ENCODE assay signal across 8 cellular contexts in genomic region chr10:15096661-15097010, GRCh38. TPM values are rescaled to one million over a fixed set of nuclear protein-coding genes. Genes with fewer than 3 reads are reported as not detected.
DNase-seq lines count a peak whose midpoint lies in the region; ATAC-seq and TF ChIP-seq lines count a peak whose summit lies in the region.

No MANE protein-coding gene starts in this region.

- H3K79me1 ChIP-seq in mesenchymal stem cell (replicated peaks; ENCODE audit: low read length, poor library complexity, severe bottlenecking) = peaks cover 6% of the 10 kb centered on the region

- H2BK15ac ChIP-seq in mesenchymal stem cell (ENCODE audit: low read depth, poor library complexity, severe bottlenecking) = no peak overlapping the region

- H3K4me3 Mint-ChIP-seq in T-helper 1 cell treated with Interleukin-12 subunit alpha and Interleukin-12 subunit beta and Interleukin-4 antibody, amounts not matched to agents 30 μg/mL and 1 μg/mL, for 36 hours = peak overlapping the region; percentile 99

- H3K4me2 ChIP-seq in mesenchymal stem cell (ENCODE audit: low read length, poor library complexity, severe bottlenecking) = peak overlapping the region; percentile 95

- H4K8ac ChIP-seq in mesenchymal stem cell (ENCODE audit: low read length) = peak overlapping the region; percentile 3

- H3K14ac ChIP-seq in mesenchymal stem cell (ENCODE audit: low read length in 2 of 2) = no peak overlapping the region

- H3K36me3 ChIP-seq in body of pancreas (replicated peaks in 1 of 2; ENCODE audit: insufficient read depth in 1 of 2, low read depth in 2 of 2) (no peaks in the 10 kb centered on the region), mesenchymal stem cell (ENCODE audit: control insufficient read depth in 1 of 2, insufficient read depth in 2 of 2, low read depth in 1 of 2, low read length in 2 of 2) (peaks cover 3 to 14% of the 10 kb centered on the region in 2 experiments)

- H3K4ac ChIP-seq in mesenchymal stem cell (ENCODE audit: low read depth in 1 of 2, low read length in 2 of 2) = no peak overlapping the region

- ATAC-seq in HG03342 (IDR thresholded peaks at IDR 0.05; ENCODE audit: unreplicated experiment) (peak; percentile 20), body of pancreas (peak; percentile 11)

- H2BK120ac ChIP-seq in mesenchymal stem cell (ENCODE audit: low read depth, low read length) = no peak overlapping the region

- H3K27ac Mint-ChIP-seq in T-helper 1 cell treated with Interleukin-12 subunit alpha and Interleukin-12 subunit beta and Interleukin-4 antibody, amounts not matched to agents 30 μg/mL and 1 μg/mL, for 36 hours = peak overlapping the region; percentile 66

- H2AK5ac ChIP-seq in mesenchymal stem cell (ENCODE audit: low read length, severe bottlenecking) = no peak overlapping the region

- intact Hi-C loops in body of pancreas (cut with DNase I) = no loop called here

- TF ChIP-seq POLR2A in body of pancreas (IDR thresholded peaks at IDR 0.05) = no peak

- H3K18ac ChIP-seq in mesenchymal stem cell (ENCODE audit: low read depth in 1 of 2, low read length in 2 of 2) = peak overlapping the region in 1 of 2 experiments; percentile 30

- H3K4me1 Mint-ChIP-seq in T-helper 1 cell treated with Interleukin-12 subunit alpha and Interleukin-12 subunit beta and Interleukin-4 antibody, amounts not matched to agents 30 μg/mL and 1 μg/mL, for 36 hours (ENCODE audit: low read depth) = peaks cover 21% of the 10 kb centered on the region

- peak overlapping the region; percentile 100 for H3K9ac ChIP-seq in mesenchymal stem cell (ENCODE audit: low read length)

- H3K27me3 Mint-ChIP-seq in T-helper 1 cell treated with Interleukin-12 subunit alpha and Interleukin-12 subunit beta and Interleukin-4 antibody, amounts not matched to agents 30 μg/mL and 1 μg/mL, for 36 hours (ENCODE audit: low read depth) = peaks cover 3% of the 10 kb centered on the region

- DNase-seq in T-helper 1 cell (no peak), body of pancreas (no peak), mesenchymal stem cell (no peak), SK-N-DZ (ENCODE audit: low spot score) (no peak), NCI-H2227 (lab: John Stamatoyannopoulos, UW; ENCODE audit: unreplicated experiment) (no peak)
- no peak for DNase-seq in NK-92 treated with Interleukin-12 subunit alpha and Interleukin-12 subunit beta, amount 100 ng/mL, for 24 hours (lab: John Stamatoyannopoulos, UW)

- H3K27ac ChIP-seq in body of pancreas (peak overlapping the region; percentile 93 to 98 (median 98)), mesenchymal stem cell (ENCODE audit: low read length, poor library complexity, severe bottlenecking) (peak overlapping the region; percentile 54)

- H3K23ac ChIP-seq in mesenchymal stem cell (ENCODE audit: low read length in 2 of 2) = peak overlapping the region in 1 of 2 experiments; percentile 64

- H4K91ac ChIP-seq in mesenchymal stem cell (ENCODE audit: low read length) = no peak overlapping the region

- H3K27me3 ChIP-seq in body of pancreas (no peaks in the 10 kb centered on the region), mesenchymal stem cell (ENCODE audit: control insufficient read depth in 1 of 2, insufficient read depth in 1 of 2, low read length in 2 of 2) (peaks cover 0 to 3% of the 10 kb centered on the region in 2 experiments)

- no peak overlapping the region for H2BK5ac ChIP-seq in mesenchymal stem cell (ENCODE audit: low read depth, low read length, poor library complexity, severe bottlenecking)

- H3K9me3 Mint-ChIP-seq in T-helper 1 cell treated with Interleukin-12 subunit alpha and Interleukin-12 subunit beta and Interleukin-4 antibody, amounts not matched to agents 30 μg/mL and 1 μg/mL, for 36 hours = no peaks in the 10 kb centered on the region

- no peaks in the 10 kb centered on the region for H3K9me3 ChIP-seq in body of pancreas
- H3K9me3 ChIP-seq in mesenchymal stem cell (ENCODE audit: control insufficient read depth, low read length) = no peaks in the 10 kb centered on the region

- WGBS in body of pancreas, 2 donors = 0 to 1% methylated on average over 11 of the region's 11 CpGs
- WGBS in mesenchymal stem cell = 7% methylated on average over 11 of the region's 11 CpGs

- H3K4me1 ChIP-seq in body of pancreas (peaks cover 30% of the 10 kb centered on the region), mesenchymal stem cell (ENCODE audit: control insufficient read depth, insufficient read depth, low read depth, low read length) (peaks cover 5% of the 10 kb centered on the region)

- H3K4me3 ChIP-seq in body of pancreas (peak overlapping the region; percentile 33 to 79), mesenchymal stem cell (ENCODE audit: insufficient read depth in 1 of 2, low read depth in 1 of 2, low read length in 2 of 2) (peak overlapping the region; percentile 65 to 99)

- H2BK12ac ChIP-seq in mesenchymal stem cell (ENCODE audit: low read length in 2 of 2) = peak overlapping the region in 1 of 2 experiments; percentile 21

- TF ChIP-seq CTCF in body of pancreas (IDR thresholded peaks at IDR 0.05) = no peak

- H2AFZ ChIP-seq in mesenchymal stem cell (ENCODE audit: low read depth, low read length) = peak overlapping the region; percentile 92

- peaks cover 12% of the 10 kb centered on the region for H3K36me3 Mint-ChIP-seq in T-helper 1 cell treated with Interleukin-12 subunit alpha and Interleukin-12 subunit beta and Interleukin-4 antibody, amounts not matched to agents 30 μg/mL and 1 μg/mL, for 36 hours (ENCODE audit: low read depth)

RNA-seq across cellular contexts. Expression of gene RPP38, which starts 0.5 kb away (rescaled TPM):
- 10 to 100 TPM in 1 of 2 donors, 1 to 10 TPM in 1; 7.3 to 24.4 TPM for total RNA-seq in body of pancreas
- polyA plus RNA-seq in mesenchymal stem cell (2013, experiment 1 of 2) = 22.1 TPM
- polyA plus RNA-seq in mesenchymal stem cell (2013, experiment 2 of 2) = 21.2 TPM
- polyA plus RNA-seq in SK-N-DZ (2014; cell fraction: cytosol; rRNA removed) = 8.8 and 9.0 TPM in 2 replicates
- polyA plus RNA-seq in SK-N-DZ (2014; cell fraction: nucleus; rRNA removed) = 6.6 and 7.0 TPM in 2 replicates

RNA-seq across cellular contexts. Expression of gene ACBD7, which starts 8.1 kb away (rescaled TPM):
- not detected for total RNA-seq in body of pancreas
- polyA plus RNA-seq in mesenchymal stem cell (2013, experiment 1 of 2) = 0.07 TPM
- polyA plus RNA-seq in mesenchymal stem cell (2013, experiment 2 of 2) = not detected
- 12.1 and 16.7 TPM in 2 replicates for polyA plus RNA-seq in SK-N-DZ (2014; cell fraction: cytosol; rRNA removed)
- polyA plus RNA-seq in SK-N-DZ (2014; cell fraction: nucleus; rRNA removed) = 2.6 and 2.7 TPM in 2 replicates

RNA-seq across cellular contexts. Expression of gene OLAH, which starts 52.9 kb away (rescaled TPM):
- not detected for total RNA-seq in body of pancreas
- polyA plus RNA-seq in mesenchymal stem cell (2013, experiment 1 of 2) = 0.17 TPM
- polyA plus RNA-seq in mesenchymal stem cell (2013, experiment 2 of 2) = 0.18 TPM
- not detected in 2 replicates for polyA plus RNA-seq in SK-N-DZ (2014; cell fraction: cytosol; rRNA removed)
- not detected in 2 replicates for polyA plus RNA-seq in SK-N-DZ (2014; cell fraction: nucleus; rRNA removed)
